In genomic region chr20:844473-845225, GRCh38 we compare ENCODE assay signal across 8 cellular contexts. TPM values are rescaled to one million over a fixed set of nuclear protein-coding genes. Genes with fewer than 3 reads are reported as not detected.
DNase-seq lines count a peak whose midpoint lies in the region; ATAC-seq lines count a peak whose summit lies in the region.

No MANE protein-coding gene starts in this region.

- CTCF ChIA-PET in CD4-positive, alpha-beta memory T cell (lab: Charles Lee; ENCODE audit: partially characterized antibody) = interaction anchor here (1.0 to 2.0 kb wide), 2 partner anchors 11 to 12 kb away, joined by 7 to 16 read pairs; partner anchors contain the start of gene FAM110A

- H3K4me3 ChIP-seq in CD4-positive, alpha-beta memory T cell (ENCODE audit: low read length in 2 of 2) = peak overlapping the region; percentile 67 to 74

- peak overlapping the region; percentile 70 for H3K27ac ChIP-seq in CD4-positive, alpha-beta memory T cell (ENCODE audit: low read depth, low read length)

- H3K9me3 Mint-ChIP-seq in CD4-positive, alpha-beta memory T cell = no peaks in the 10 kb centered on the region

- H3K27me3 ChIP-seq in CD4-positive, alpha-beta memory T cell (ENCODE audit: insufficient read depth, low read length) = no peaks in the 10 kb centered on the region

- peaks cover 27 to 62% (median 45%) of the 10 kb centered on the region in 4 donors for H3K4me1 Mint-ChIP-seq in CD4-positive, alpha-beta memory T cell

- peaks cover 68% of the 10 kb centered on the region for H3K4me1 ChIP-seq in CD4-positive, alpha-beta memory T cell (ENCODE audit: insufficient read depth, low read length)

- H3K36me3 ChIP-seq in CD4-positive, alpha-beta memory T cell (ENCODE audit: insufficient read depth, low read length) = no peaks in the 10 kb centered on the region

- H3K27me3 Mint-ChIP-seq in CD4-positive, alpha-beta memory T cell = no peaks in the 10 kb centered on the region

- ATAC-seq in GM19468 (IDR thresholded peaks at IDR 0.05; ENCODE audit: extremely low read depth, unreplicated experiment) (peak; percentile 83), esophagus mucosa (peak; percentile 90)

- peaks cover 0 to 11% of the 10 kb centered on the region in 2 donors for H3K36me3 Mint-ChIP-seq in CD4-positive, alpha-beta memory T cell

- POLR2A ChIA-PET in CD4-positive, alpha-beta memory T cell (lab: Charles Lee; ENCODE audit: partially characterized antibody) = interaction anchor here (0.6 to 6.5 kb wide), 5 partner anchors 9 to 274 kb away, joined by 3 to 130 read pairs (median 7); partner anchors contain the start of genes FAM110A and PSMF1

- peak overlapping the region; percentile 87 to 93 (median 90) for H3K4me3 Mint-ChIP-seq in CD4-positive, alpha-beta memory T cell

- H3K9me3 ChIP-seq in CD4-positive, alpha-beta memory T cell (ENCODE audit: control insufficient read depth in 1 of 2, low read length in 2 of 2) = no peaks in the 10 kb centered on the region

- DNase-seq in CD4-positive, alpha-beta memory T cell = peak; percentile 81 to 96 (median 86)
- DNase-seq in HPDE6-E6E7 (ENCODE audit: extremely low spot score) = peak; percentile 100
- peak; percentile 76 for DNase-seq in NOMO-1 treated with dmso at 0.1 percent for 144 hours (lab: John Stamatoyannopoulos, UW; ENCODE audit: unreplicated experiment)
- peak; percentile 87 for DNase-seq in activated T-cell treated with anti-CD3 and anti-CD28 coated beads, Interleukin-2, amount 50 U/mL, for 1 hour
- DNase-seq in myocyte (ENCODE audit: low read depth) = peak; percentile 84
- peak; percentile 88 for DNase-seq in stimulated activated CD8-positive, alpha-beta memory T cell treated with anti-CD3 and anti-CD28 coated beads, Interleukin-4, amount 100 ng/mL, for 48 hours

- intact Hi-C loops in CD4-positive, alpha-beta memory T cell (cut with micrococcal nuclease) = loop anchor here (1.0 to 10.0 kb wide), 3 partner anchors 11 to 620 kb away; partner anchors contain the start of genes FAM110A, FKBP1A and NSFL1C

- peak overlapping the region; percentile 70 to 89 (median 83) for H3K27ac Mint-ChIP-seq in CD4-positive, alpha-beta memory T cell

RNA-seq across cellular contexts. Expression of gene FAM110A, which starts 11.1 kb away (rescaled TPM):
- total RNA-seq in CD4-positive, alpha-beta memory T cell = 10 to 100 TPM; 19.8 to 21.7 TPM
- 10 to 100 TPM in 1 of 2 donors, 1 to 10 TPM in 1; 8.1 to 15.4 TPM for polyA plus RNA-seq in CD4-positive, alpha-beta memory T cell
- 32.8 TPM for total RNA-seq in esophagus mucosa
- 0.29 and 1.2 TPM in 2 replicates for total RNA-seq in myocyte
- polyA plus RNA-seq in myocyte (2012) = 0.73 TPM

Comparison
In these comparisons a context has a peak if more than half of its experiments do, and no peak if none do; other contexts are left out.
1. Peak in every context shown above with its lines: DNase-seq, ATAC-seq, H3K4me3 ChIP-seq and H3K27ac ChIP-seq.